20 cellular contexts compared by ENCODE assay signal in the genomic region with DNA sequence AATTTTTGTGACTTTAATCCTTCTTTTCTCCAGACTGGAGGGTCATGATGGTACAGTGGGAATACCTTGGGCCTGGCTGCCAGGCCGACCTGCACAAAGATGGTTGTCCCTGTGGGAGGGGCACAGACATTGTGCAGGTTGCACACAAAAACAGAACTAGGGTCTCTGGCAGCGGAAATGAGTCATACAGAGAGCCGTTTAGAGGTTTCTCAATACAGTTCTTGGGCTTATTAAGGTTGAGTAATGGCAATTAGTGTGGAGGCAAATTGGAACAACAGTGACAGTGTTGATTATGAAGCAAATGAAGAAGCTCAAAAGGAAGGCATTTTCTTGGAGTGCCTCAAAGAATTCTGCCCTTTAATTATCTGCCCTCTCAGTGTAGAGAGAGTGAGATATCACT.
"Had no signal": no experiment of that assay in that cellular context is flagged by ENCODE, and none has a peak within 500 bp of the region (broad histone marks: within the 10 kb centered on the region; RNA-seq: fewer than 3 reads in every experiment).

No MANE protein-coding gene starts in this region.

- H3K27ac ChIP-seq: colonic mucosa, esophagus squamous epithelium, gastrocnemius medialis, left ventricle myocardium inferior, ovary, prostate gland, spleen, thoracic aorta, vagina had no signal

- H3K4me3 ChIP-seq: colonic mucosa, esophagus squamous epithelium, gastrocnemius medialis, left ventricle myocardium inferior, ovary, prostate gland, spleen, thoracic aorta, vagina had no signal

- H3K27me3 ChIP-seq: colonic mucosa, esophagus squamous epithelium, gastrocnemius medialis, ovary, spleen, vagina had no signal

- DNase-seq: activated B cell treated with CpG ODN at 0.5 μM for 24 hours; activated CD4-positive, alpha-beta memory T cell treated with anti-CD3 and anti-CD28 coated beads for 36 hours; activated CD4-positive, alpha-beta T cell treated with anti-CD3 and anti-CD28 coated beads for 36 hours; activated effector memory CD4-positive, alpha-beta T cell treated with Interleukin-2 at 50 U/mL for 16 hours; activated naive CD4-positive, alpha-beta T cell treated with anti-CD3 and anti-CD28 coated beads, Interleukin-2, amount 10 ng/mL, durations not matched to agents 7 days and 5 days; activated T-cell treated with anti-CD3 and anti-CD28 coated beads, Interleukin-2, amount 50 U/mL, for 72 hours; amygdala; colonic mucosa; esophagus squamous epithelium; gastrocnemius medialis; hippocampal formation; left ventricle myocardium inferior; naive thymus-derived CD4-positive, alpha-beta T cell; ovary; spleen; stimulated activated CD4-positive, alpha-beta T cell treated with anti-CD3 and anti-CD28 coated beads, Interleukin-4, amount 100 ng/mL, for 24 hours; stimulated activated naive CD4-positive, alpha-beta T cell treated with Interleukin-2 at 50 U/mL for 16 hours had no signal
